ENCODE assay signal across 18 cellular contexts in genomic region chr19:11194173-11194572, GRCh38. TPM values are rescaled to one million over a fixed set of nuclear protein-coding genes. Genes with fewer than 3 reads are reported as not detected.
DNase-seq lines count a peak whose midpoint lies in the region; ATAC-seq and TF ChIP-seq lines count a peak whose summit lies in the region.
"Had no signal": no experiment of that assay in that cellular context is flagged by ENCODE, and none has a peak within 500 bp of the region (broad histone marks: within the 10 kb centered on the region; RNA-seq: fewer than 3 reads in every experiment).

No MANE protein-coding gene starts in this region.

- H3K36me3 Mint-ChIP-seq in endodermal cell (ENCODE audit: low read depth) (peaks cover 24% of the 10 kb centered on the region), nephron (ENCODE audit: low read depth) (peaks cover 24% of the 10 kb centered on the region)
- H3K36me3 Mint-ChIP-seq in activated naive CD8-positive, alpha-beta T cell treated with anti-CD3 and anti-CD28 coated beads for 36 hours = no peaks in the 10 kb centered on the region
- H3K36me3 Mint-ChIP-seq: immature natural killer cell had no signal

- H3K9me3 Mint-ChIP-seq in endodermal cell (no peaks in the 10 kb centered on the region), nephron (no peaks in the 10 kb centered on the region)
- no peaks in the 10 kb centered on the region for H3K9me3 Mint-ChIP-seq in activated naive CD8-positive, alpha-beta T cell treated with anti-CD3 and anti-CD28 coated beads for 36 hours
- H3K9me3 Mint-ChIP-seq: immature natural killer cell had no signal

- TF ChIP-seq EP300 in transverse colon (IDR thresholded peaks at IDR 0.05; ENCODE audit: low read depth) = no peak

- intact Hi-C loops in heart left ventricle (cut with DNase I) (loop anchor here in 2 of 10 donors (5.0 kb wide), 2 partner anchors 37 to 47 kb away; partner anchors contain the start of gene SPC24 (in 1 of the 2)), cardiac septum (cut with DNase I) (no loop called here), transverse colon (cut with DNase I; ENCODE audit: low total_unique reads) (no loop called here)

- H3K9me3 ChIP-seq in heart left ventricle (no peaks in the 10 kb centered on the region), endodermal cell (ENCODE audit: control insufficient read depth, low read length) (no peaks in the 10 kb centered on the region), transverse colon (no peaks in the 10 kb centered on the region)
- H3K9me3 ChIP-seq: mucosa of descending colon had no signal

- H3K9ac ChIP-seq in endodermal cell (ENCODE audit: extremely low read depth, low read length, poor library complexity, severe bottlenecking) = no peak overlapping the region

- ATAC-seq in heart left ventricle (no peak), HG02840 (IDR thresholded peaks at IDR 0.05; ENCODE audit: low FRiP score, unreplicated experiment) (no peak)
- ATAC-seq: activated CD4-positive, alpha-beta T cell treated with anti-CD3 and anti-CD28 coated beads for 36 hours; mucosa of descending colon; PC-3 had no signal

- peak overlapping the region; percentile 39 for H3K27ac Mint-ChIP-seq in endodermal cell
- H3K27ac Mint-ChIP-seq in nephron = peak overlapping the region; percentile 53 to 96 (median 93)
- no peak overlapping the region for H3K27ac Mint-ChIP-seq in activated naive CD8-positive, alpha-beta T cell treated with anti-CD3 and anti-CD28 coated beads for 36 hours
- H3K27ac Mint-ChIP-seq: activated CD4-positive, alpha-beta T cell treated with anti-CD3 and anti-CD28 coated beads for 36 hours; immature natural killer cell; progenitor cell of endocrine pancreas had no signal

- H3K27ac ChIP-seq in heart left ventricle = peak overlapping the region; percentile 61 to 100 (median 92)
- no peak overlapping the region for H3K27ac ChIP-seq in endodermal cell (ENCODE audit: low read depth, low read length)
- peak overlapping the region; percentile 90 to 96 (median 94) for H3K27ac ChIP-seq in transverse colon

- DNase-seq in heart left ventricle (no peak), cardiac septum (ENCODE audit: low spot score) (no peak), endodermal cell (no peak), transverse colon (no peak), NCI-H1092 treated with DMSO at 0.1 percent for 48 hours (lab: John Stamatoyannopoulos, UW) (no peak)
- no peak for DNase-seq in activated naive CD8-positive, alpha-beta T cell treated with anti-CD3 and anti-CD28 coated beads for 36 hours
- DNase-seq: activated CD4-positive, alpha-beta T cell treated with anti-CD3 and anti-CD28 coated beads for 36 hours; immature natural killer cell; mucosa of descending colon; NCI-H1417; NCI-H510A; PC-3; stimulated activated CD4-positive, alpha-beta T cell treated with anti-CD3 and anti-CD28 coated beads, Interleukin-2, amount 100 ng/mL, for 48 hours; T-helper 2 cell had no signal

- no peak for TF ChIP-seq POLR2A in heart left ventricle (IDR thresholded peaks at IDR 0.05)
- no peak for TF ChIP-seq POLR2A in transverse colon (IDR thresholded peaks at IDR 0.05)

- peaks cover 0 to 56% (median 30%) of the 10 kb centered on the region in 9 donors for H3K36me3 ChIP-seq in heart left ventricle
- H3K36me3 ChIP-seq in endodermal cell (ENCODE audit: control insufficient read depth, insufficient read depth, low read length) = peaks cover 11% of the 10 kb centered on the region
- peaks cover 0 to 6% (median 0%) of the 10 kb centered on the region in 4 donors for H3K36me3 ChIP-seq in transverse colon

- H3K27me3 Mint-ChIP-seq in endodermal cell (ENCODE audit: insufficient read depth) (no peaks in the 10 kb centered on the region), nephron (ENCODE audit: low read depth) (no peaks in the 10 kb centered on the region)
- peaks cover 19% of the 10 kb centered on the region for H3K27me3 Mint-ChIP-seq in activated naive CD8-positive, alpha-beta T cell treated with anti-CD3 and anti-CD28 coated beads for 36 hours
- H3K27me3 Mint-ChIP-seq: progenitor cell of endocrine pancreas had no signal

- 55 to 72% (median 65%) methylated on average over 6 to 8 of the region's 8 CpGs for WGBS in heart left ventricle, 4 donors
- WGBS in endodermal cell (ENCODE audit: insufficient coverage in 1 of 2, insufficient read length in 1 of 2), 2 experiments = 93 to 95% methylated on average over 6 to 8 of the region's 8 CpGs
- WGBS in transverse colon (ENCODE audit: low coverage in 1 of 2), 2 donors = 75% methylated on average over 8 of the region's 8 CpGs; no CpG with 5 or more reads in 1 of the 2 donors

- H3K4me1 Mint-ChIP-seq in endodermal cell (peaks cover 7% of the 10 kb centered on the region), nephron (peaks cover 22% of the 10 kb centered on the region)
- peaks cover 8% of the 10 kb centered on the region for H3K4me1 Mint-ChIP-seq in activated naive CD8-positive, alpha-beta T cell treated with anti-CD3 and anti-CD28 coated beads for 36 hours

- TF ChIP-seq CTCF in heart left ventricle (IDR thresholded peaks at IDR 0.05) = no peak
- no peak for TF ChIP-seq CTCF in endodermal cell (conservative IDR thresholded peaks at IDR 0.05)
- no peak for TF ChIP-seq CTCF in nephron (IDR thresholded peaks at IDR 0.05; ENCODE audit: unreplicated experiment in 3 of 3)
- TF ChIP-seq CTCF in transverse colon (IDR thresholded peaks at IDR 0.05) = no peak

- peaks cover 17 to 91% (median 84%) of the 10 kb centered on the region in 12 donors for H3K4me1 ChIP-seq in heart left ventricle
- no peaks in the 10 kb centered on the region for H3K4me1 ChIP-seq in endodermal cell (ENCODE audit: control insufficient read depth, insufficient read depth, low read length)
- peaks cover 11 to 72% (median 42%) of the 10 kb centered on the region in 4 donors for H3K4me1 ChIP-seq in transverse colon

- H3K27me3 ChIP-seq in heart left ventricle = peaks cover 0 to 6% (median 0%) of the 10 kb centered on the region in 9 donors
- H3K27me3 ChIP-seq in endodermal cell (ENCODE audit: control insufficient read depth, insufficient read depth, low read length, poor library complexity, severe bottlenecking) = no peaks in the 10 kb centered on the region
- H3K27me3 ChIP-seq in transverse colon = no peaks in the 10 kb centered on the region

- in situ Hi-C loops in transverse colon (cut with MboI; ENCODE audit: low pct_ligation_motif_present in 1 of 4, low pct_unique_long_range_greater_than_20kb in 1 of 4, low sequenced_read_pairs in 3 of 4) = no loop called here

- H3K4me3 ChIP-seq in heart left ventricle (peak overlapping the region in 9 of 12 donors; percentile 70 to 96 (median 79)), endodermal cell (ENCODE audit: low read length) (no peak overlapping the region), transverse colon (peak overlapping the region in 3 of 4 donors; percentile 53 to 82 (median 61))
- H3K4me3 ChIP-seq: mucosa of descending colon had no signal

- H3K4me3 Mint-ChIP-seq in endodermal cell (no peak overlapping the region), nephron (peak overlapping the region; percentile 46 to 67 (median 56))
- no peak overlapping the region for H3K4me3 Mint-ChIP-seq in activated naive CD8-positive, alpha-beta T cell treated with anti-CD3 and anti-CD28 coated beads for 36 hours
- H3K4me3 Mint-ChIP-seq: activated CD4-positive, alpha-beta T cell treated with anti-CD3 and anti-CD28 coated beads for 36 hours; immature natural killer cell had no signal

RNA-seq across cellular contexts. Expression of gene KANK2, which starts 3.2 kb away (rescaled TPM):
- total RNA-seq in heart left ventricle (1,000 to 10,000 TPM in 1 of 9 donors, 100 to 1,000 TPM in 8; 232 to 1,831 (median 296) TPM), cardiac septum (499 TPM), endodermal cell (10 to 100 TPM; 74.2 to 87.7 TPM), transverse colon (100 to 1,000 TPM; 145 to 339 (median 243) TPM)
- 100 to 1,000 TPM; 275 to 281 TPM for polyA plus RNA-seq in heart left ventricle
- polyA plus RNA-seq in endodermal cell (2013, experiment 1 of 2) = 27.0 TPM
- polyA plus RNA-seq in endodermal cell (2013, experiment 2 of 2) = 29.6 TPM
- 1 to 10 TPM in 1 of 2 experiments, under 1 TPM in 1; 0.98 to 1.8 TPM for total RNA-seq in activated naive CD8-positive, alpha-beta T cell treated with anti-CD3 and anti-CD28 coated beads for 36 hours

RNA-seq across cellular contexts. Expression of gene SPC24, which starts 38.6 kb away (rescaled TPM):
- total RNA-seq in heart left ventricle = 10 to 100 TPM in 1 of 9 donors, 1 to 10 TPM in 8; 1.7 to 10.7 (median 5.2) TPM
- 1 to 10 TPM; 1.4 to 3.0 TPM for polyA plus RNA-seq in heart left ventricle
- total RNA-seq in cardiac septum = 3.8 TPM
- total RNA-seq in endodermal cell = 10 to 100 TPM; 35.4 to 50.0 TPM
- polyA plus RNA-seq in endodermal cell (2013, experiment 1 of 2) = 29.9 TPM
- polyA plus RNA-seq in endodermal cell (2013, experiment 2 of 2) = 34.5 TPM
- total RNA-seq in transverse colon = 10 to 100 TPM in 1 of 4 donors, 1 to 10 TPM in 1, not detected in 2; 2.6 to 47.4 TPM
- total RNA-seq in activated naive CD8-positive, alpha-beta T cell treated with anti-CD3 and anti-CD28 coated beads for 36 hours = 10 to 100 TPM; 54.4 TPM

RNA-seq across cellular contexts. Expression of gene ANGPTL8, which starts 45.2 kb away (rescaled TPM):
- total RNA-seq in heart left ventricle (1 to 10 TPM in 1 of 9 donors, not detected in 8; 6.3 TPM), cardiac septum (not detected), endodermal cell (not detected), transverse colon (not detected)
- 10 to 100 TPM in 1 of 2 donors, under 1 TPM in 1; 0.61 to 10.2 TPM for polyA plus RNA-seq in heart left ventricle
- polyA plus RNA-seq in endodermal cell (2013, experiment 1 of 2) = not detected
- not detected for polyA plus RNA-seq in endodermal cell (2013, experiment 2 of 2)
- not detected for total RNA-seq in activated naive CD8-positive, alpha-beta T cell treated with anti-CD3 and anti-CD28 coated beads for 36 hours
- total RNA-seq: activated CD4-positive, alpha-beta T cell treated with anti-CD3 and anti-CD28 coated beads for 36 hours; H4; mucosa of descending colon; PC-3; progenitor cell of endocrine pancreas had no signal
- polyA plus RNA-seq: immature natural killer cell had no signal

Comparison
In these comparisons a context has a peak if more than half of its experiments do, and no peak if none do; other contexts are left out.
1. H3K4me3 Mint-ChIP-seq: peak in nephron (3 of 3); none in endodermal cell (single experiment) and activated naive CD8-positive, alpha-beta T cell treated with anti-CD3 and anti-CD28 coated beads for 36 hours (single experiment).
2. RNA of gene KANK2, which starts 3.2 kb away (total RNA-seq): 499 TPM in cardiac septum (single experiment), 145 to 339 TPM in transverse colon, 232 to 1,831 TPM in heart left ventricle and 74.2 to 87.7 TPM in endodermal cell; 0.98 to 1.8 TPM in activated naive CD8-positive, alpha-beta T cell treated with anti-CD3 and anti-CD28 coated beads for 36 hours; every median in the first group is over 10 times any median in the second.